In genomic region chr20:38842558-38842981, GRCh38 we compare ENCODE assay signal across 9 cellular contexts. TPM values are rescaled to one million over a fixed set of nuclear protein-coding genes. Genes with fewer than 3 reads are reported as not detected.
DNase-seq lines count a peak whose midpoint lies in the region; ATAC-seq and TF ChIP-seq lines count a peak whose summit lies in the region.
"Had no signal": no experiment of that assay in that cellular context is flagged by ENCODE, and none has a peak within 500 bp of the region (broad histone marks: within the 10 kb centered on the region; RNA-seq: fewer than 3 reads in every experiment).

No MANE protein-coding gene starts in this region.

- CTCF ChIA-PET in activated CD4-positive, alpha-beta memory T cell treated with anti-CD3 and anti-CD28 coated beads, Interleukin-2, amount 10 ng/mL, durations not matched to agents 7 days and 5 days (lab: Charles Lee) = interaction anchor here (0.5 to 1.9 kb wide), 6 partner anchors 8 to 121 kb away, joined by 3 to 5 read pairs (median 4); partner anchors contain the start of gene PPP1R16B

- no peak for TF ChIP-seq CTCF in heart left ventricle (IDR thresholded peaks at IDR 0.05)

- intact Hi-C loops in heart left ventricle (cut with DNase I) = no loop called here

- peak; percentile 84 for ATAC-seq in HG03442 (IDR thresholded peaks at IDR 0.05; ENCODE audit: unreplicated experiment)
- no peak for ATAC-seq in heart left ventricle

- DNase-seq in NK-92 treated with Interleukin-12 subunit alpha and Interleukin-12 subunit beta, amount 100 ng/mL, for 24 hours (lab: John Stamatoyannopoulos, UW) = peak; percentile 13
- DNase-seq in NK-92 (lab: John Stamatoyannopoulos, UW; ENCODE audit: unreplicated experiment) (no peak), heart left ventricle (no peak), KG1 (lab: John Stamatoyannopoulos, UW) (no peak), inferior parietal cortex (ENCODE audit: extremely low spot score) (no peak)
- peak; percentile 39 for DNase-seq in activated CD4-positive, alpha-beta memory T cell treated with anti-CD3 and anti-CD28 coated beads, Interleukin-2, amount 10 ng/mL, durations not matched to agents 7 days and 5 days
- DNase-seq in stimulated activated CD4-positive, alpha-beta T cell treated with anti-CD3 and anti-CD28 coated beads, Interleukin-15, amount 100 ng/mL, for 48 hours (ENCODE audit: low read depth in 2 of 2) = peak; percentile 75 to 76

- no peaks in the 10 kb centered on the region for H3K27me3 Mint-ChIP-seq in activated CD4-positive, alpha-beta memory T cell treated with anti-CD3 and anti-CD28 coated beads, Interleukin-2, amount 10 ng/mL, durations not matched to agents 7 days and 5 days

- H3K27ac Mint-ChIP-seq in activated CD4-positive, alpha-beta memory T cell treated with anti-CD3 and anti-CD28 coated beads, Interleukin-2, amount 10 ng/mL, durations not matched to agents 7 days and 5 days = peak overlapping the region; percentile 80

- peaks cover 0 to 37% (median 0%) of the 10 kb centered on the region in 12 donors for H3K4me1 ChIP-seq in heart left ventricle

- H3K27me3 ChIP-seq in heart left ventricle = peaks cover 0 to 6% (median 0%) of the 10 kb centered on the region in 9 donors

- peak overlapping the region; percentile 8 for H3K4me3 Mint-ChIP-seq in activated CD4-positive, alpha-beta memory T cell treated with anti-CD3 and anti-CD28 coated beads, Interleukin-2, amount 10 ng/mL, durations not matched to agents 7 days and 5 days

- H3K27ac ChIP-seq in heart left ventricle = peak overlapping the region in 3 of 12 donors; percentile 18 to 79 (median 21)
- H3K27ac ChIP-seq: 22Rv1 had no signal

- POLR2A ChIA-PET in activated CD4-positive, alpha-beta memory T cell treated with anti-CD3 and anti-CD28 coated beads, Interleukin-2, amount 10 ng/mL, durations not matched to agents 7 days and 5 days (lab: Charles Lee) = interaction anchor here (1.2 to 5.3 kb wide), 8 partner anchors 11 to 84 kb away, joined by 3 to 60 read pairs (median 4); partner anchors contain the start of genes FAM83D and PPP1R16B

- peaks cover 74% of the 10 kb centered on the region for H3K4me1 Mint-ChIP-seq in activated CD4-positive, alpha-beta memory T cell treated with anti-CD3 and anti-CD28 coated beads, Interleukin-2, amount 10 ng/mL, durations not matched to agents 7 days and 5 days

- H3K36me3 Mint-ChIP-seq in activated CD4-positive, alpha-beta memory T cell treated with anti-CD3 and anti-CD28 coated beads, Interleukin-2, amount 10 ng/mL, durations not matched to agents 7 days and 5 days (ENCODE audit: low read depth) = peaks cover 67% of the 10 kb centered on the region

- no peaks in the 10 kb centered on the region for H3K9me3 Mint-ChIP-seq in activated CD4-positive, alpha-beta memory T cell treated with anti-CD3 and anti-CD28 coated beads, Interleukin-2, amount 10 ng/mL, durations not matched to agents 7 days and 5 days

- peaks cover 0 to 9% (median 0%) of the 10 kb centered on the region in 9 donors for H3K36me3 ChIP-seq in heart left ventricle

- no peak for TF ChIP-seq POLR2A in heart left ventricle (IDR thresholded peaks at IDR 0.05)

- H3K4me3 ChIP-seq in heart left ventricle = no peak overlapping the region

- WGBS in heart left ventricle, 4 donors = 50 to 64% (median 53%) methylated on average over 1 of the region's 1 CpG

- H3K9me3 ChIP-seq in heart left ventricle = no peaks in the 10 kb centered on the region

RNA-seq across cellular contexts. Expression of gene PPP1R16B, which starts 37.1 kb away (rescaled TPM):
- total RNA-seq in activated CD4-positive, alpha-beta memory T cell treated with anti-CD3 and anti-CD28 coated beads, Interleukin-2, amount 10 ng/mL, durations not matched to agents 7 days and 5 days = 100 to 1,000 TPM; 113 to 119 TPM
- 10 to 100 TPM in 1 of 9 donors, 1 to 10 TPM in 8; 3.4 to 11.8 (median 6.9) TPM for total RNA-seq in heart left ventricle
- 10 to 100 TPM in 1 of 2 donors, 1 to 10 TPM in 1; 1.9 to 12.2 TPM for polyA plus RNA-seq in heart left ventricle

Comparison
In these comparisons a context has a peak if more than half of its experiments do, and no peak if none do; other contexts are left out.
1. DNase-seq: peak in NK-92 treated with Interleukin-12 subunit alpha and Interleukin-12 subunit beta, amount 100 ng/mL, for 24 hours (single experiment), activated CD4-positive, alpha-beta memory T cell treated with anti-CD3 and anti-CD28 coated beads, Interleukin-2, amount 10 ng/mL, durations not matched to agents 7 days and 5 days (single experiment) and stimulated activated CD4-positive, alpha-beta T cell treated with anti-CD3 and anti-CD28 coated beads, Interleukin-15, amount 100 ng/mL, for 48 hours (2 of 2); none in NK-92 (single experiment), heart left ventricle (0 of 5), KG1 (single experiment) and inferior parietal cortex (single experiment).
2. RNA of gene PPP1R16B, which starts 37.1 kb away (total RNA-seq): 113 to 119 TPM in activated CD4-positive, alpha-beta memory T cell treated with anti-CD3 and anti-CD28 coated beads, Interleukin-2, amount 10 ng/mL, durations not matched to agents 7 days and 5 days; 3.4 to 11.8 TPM in heart left ventricle; every median in the first group is over 4 times any median in the second.